ENCODE assay signal across 10 cellular contexts in genomic region chr1:170562644-170563338, GRCh38. TPM values are rescaled to one million over a fixed set of nuclear protein-coding genes. Genes with fewer than 3 reads are reported as not detected.
DNase-seq lines count a peak whose midpoint lies in the region; ATAC-seq, FAIRE-seq and TF ChIP-seq lines count a peak whose summit lies in the region.
"Had no signal": no experiment of that assay in that cellular context is flagged by ENCODE, and none has a peak within 500 bp of the region (broad histone marks: within the 10 kb centered on the region; RNA-seq: fewer than 3 reads in every experiment).

No MANE protein-coding gene starts in this region.

- no peak overlapping the region for H3K4me3 ChIP-seq in prostate gland

- no peaks in the 10 kb centered on the region for H3K4me1 ChIP-seq in prostate gland (replicated peaks)

- TF ChIP-seq CTCF in prostate gland (IDR thresholded peaks at IDR 0.05) (no peak), D721Med (IDR thresholded peaks at IDR 0.05; ENCODE audit: insufficient read depth, missing control alignments) (no peak)

- no peak overlapping the region for H3K4me3 Mint-ChIP-seq in activated T-cell treated with anti-CD3 and anti-CD28 coated beads, Interleukin-2, amount 50 U/mL, for 24 hours
- H3K4me3 Mint-ChIP-seq in activated CD4-positive, alpha-beta memory T cell treated with anti-CD3 and anti-CD28 coated beads, Interleukin-2, amount 10 ng/mL, durations not matched to agents 7 days and 5 days, result no peak overlapping the region
- H3K4me3 Mint-ChIP-seq: activated T-cell treated with anti-CD3 and anti-CD28 coated beads, Interleukin-2, amount 50 U/mL, for 4 hours had no signal

- DNase-seq in activated T-cell treated with anti-CD3 and anti-CD28 coated beads, Interleukin-2, amount 50 U/mL, for 24 hours, result no peak
- DNase-seq in activated T-cell treated with anti-CD3 and anti-CD28 coated beads for 4 hours (no peak), glomerular endothelial cell (ENCODE audit: extremely low read depth, low read depth, low spot score) (peak; percentile 68), prostate gland (ENCODE audit: low spot score) (peak; percentile 16), D721Med (ENCODE audit: insufficient read length, low spot score) (no peak)
- peak; percentile 35 for DNase-seq in activated CD4-positive, alpha-beta memory T cell treated with anti-CD3 and anti-CD28 coated beads, Interleukin-2, amount 10 ng/mL, durations not matched to agents 7 days and 5 days
- DNase-seq: activated T-cell treated with anti-CD3 and anti-CD28 coated beads, Interleukin-2, amount 50 U/mL, for 4 hours had no signal

- H3K27ac Mint-ChIP-seq in activated T-cell treated with anti-CD3 and anti-CD28 coated beads, Interleukin-2, amount 50 U/mL, for 24 hours, result peak overlapping the region; percentile 23
- H3K27ac Mint-ChIP-seq in activated CD4-positive, alpha-beta memory T cell treated with anti-CD3 and anti-CD28 coated beads, Interleukin-2, amount 10 ng/mL, durations not matched to agents 7 days and 5 days, result no peak overlapping the region

- peaks cover 17% of the 10 kb centered on the region for H3K4me1 Mint-ChIP-seq in activated T-cell treated with anti-CD3 and anti-CD28 coated beads, Interleukin-2, amount 50 U/mL, for 24 hours (ENCODE audit: low read depth)
- peaks cover 18% of the 10 kb centered on the region for H3K4me1 Mint-ChIP-seq in activated CD4-positive, alpha-beta memory T cell treated with anti-CD3 and anti-CD28 coated beads, Interleukin-2, amount 10 ng/mL, durations not matched to agents 7 days and 5 days

- peaks cover 16% of the 10 kb centered on the region for H3K9me3 Mint-ChIP-seq in activated T-cell treated with anti-CD3 and anti-CD28 coated beads, Interleukin-2, amount 50 U/mL, for 24 hours
- peaks cover 10% of the 10 kb centered on the region for H3K9me3 Mint-ChIP-seq in activated CD4-positive, alpha-beta memory T cell treated with anti-CD3 and anti-CD28 coated beads, Interleukin-2, amount 10 ng/mL, durations not matched to agents 7 days and 5 days

- H3K36me3 Mint-ChIP-seq in activated T-cell treated with anti-CD3 and anti-CD28 coated beads, Interleukin-2, amount 50 U/mL, for 24 hours (ENCODE audit: low read depth), result peaks cover 4% of the 10 kb centered on the region
- peaks cover 4% of the 10 kb centered on the region for H3K36me3 Mint-ChIP-seq in activated CD4-positive, alpha-beta memory T cell treated with anti-CD3 and anti-CD28 coated beads, Interleukin-2, amount 10 ng/mL, durations not matched to agents 7 days and 5 days (ENCODE audit: low read depth)

- intact Hi-C loops in prostate gland (cut with DNase I), result no loop called here

- peak; percentile 68 for ATAC-seq in HG03520 (IDR thresholded peaks at IDR 0.05; ENCODE audit: unreplicated experiment)
- ATAC-seq in HG03469 (IDR thresholded peaks at IDR 0.05; ENCODE audit: unreplicated experiment), result no peak

- peaks cover 9% of the 10 kb centered on the region for H3K27me3 Mint-ChIP-seq in activated T-cell treated with anti-CD3 and anti-CD28 coated beads, Interleukin-2, amount 50 U/mL, for 24 hours
- H3K27me3 Mint-ChIP-seq in activated CD4-positive, alpha-beta memory T cell treated with anti-CD3 and anti-CD28 coated beads, Interleukin-2, amount 10 ng/mL, durations not matched to agents 7 days and 5 days, result peaks cover 3% of the 10 kb centered on the region

- H3K9me3 ChIP-seq in prostate gland, result no peaks in the 10 kb centered on the region

- no peak for TF ChIP-seq POLR2A in prostate gland (IDR thresholded peaks at IDR 0.05)

- H3K27me3 ChIP-seq in prostate gland (replicated peaks; ENCODE audit: insufficient read depth), result no peaks in the 10 kb centered on the region

- H3K27ac ChIP-seq in prostate gland, result no peak overlapping the region

- 14% methylated on average over 7 of the region's 7 CpGs for WGBS in prostate gland

- no peaks in the 10 kb centered on the region for H3K36me3 ChIP-seq in prostate gland

- FAIRE-seq in D721Med (lab: Jason Lieb, UNC), result no peak
- FAIRE-seq: G401.6 had no signal

- CTCF ChIA-PET in activated CD4-positive, alpha-beta memory T cell treated with anti-CD3 and anti-CD28 coated beads, Interleukin-2, amount 10 ng/mL, durations not matched to agents 7 days and 5 days (lab: Charles Lee), result no interaction called here

- POLR2A ChIA-PET in activated CD4-positive, alpha-beta memory T cell treated with anti-CD3 and anti-CD28 coated beads, Interleukin-2, amount 10 ng/mL, durations not matched to agents 7 days and 5 days (lab: Charles Lee), result interaction anchor here (1.1 kb wide), 1 partner anchor 31 kb away, joined by 4 read pairs; the partner anchor contains the start of gene GORAB

RNA-seq across cellular contexts. Expression of gene GORAB, which starts 30.8 kb away (rescaled TPM):
- 10 to 100 TPM in 1 of 2 experiments, 1 to 10 TPM in 1; 8.9 to 10.8 TPM for total RNA-seq in activated CD4-positive, alpha-beta memory T cell treated with anti-CD3 and anti-CD28 coated beads, Interleukin-2, amount 10 ng/mL, durations not matched to agents 7 days and 5 days
- total RNA-seq in glomerular endothelial cell, result 5.0 and 9.7 TPM in 2 replicates
- total RNA-seq in prostate gland, result 10 to 100 TPM in 1 of 2 donors, 1 to 10 TPM in 1; 8.7 to 12.2 TPM

Comparison
In these comparisons a context has a peak if more than half of its experiments do, and no peak if none do; other contexts are left out.
1. DNase-seq: peak in activated CD4-positive, alpha-beta memory T cell treated with anti-CD3 and anti-CD28 coated beads, Interleukin-2, amount 10 ng/mL, durations not matched to agents 7 days and 5 days (single experiment), glomerular endothelial cell (single experiment) and prostate gland (single experiment); none in activated T-cell treated with anti-CD3 and anti-CD28 coated beads, Interleukin-2, amount 50 U/mL, for 24 hours (single experiment), activated T-cell treated with anti-CD3 and anti-CD28 coated beads for 4 hours (single experiment) and D721Med (single experiment).